19 cellular contexts compared by ENCODE assay signal in genomic region chr12:117903441-117903840, GRCh38.
DNase-seq lines count a peak whose midpoint lies in the region; ATAC-seq lines count a peak whose summit lies in the region.
"Had no signal": no experiment of that assay in that cellular context is flagged by ENCODE, and none has a peak within 500 bp of the region (broad histone marks: within the 10 kb centered on the region; RNA-seq: fewer than 3 reads in every experiment).

No MANE protein-coding gene starts in this region.

- ATAC-seq in GM21381 (IDR thresholded peaks at IDR 0.05; ENCODE audit: unreplicated experiment) = no peak

- peak; percentile 61 for DNase-seq in EL
- DNase-seq in NCI-H226 = peak; percentile 20
- no peak for DNase-seq in activated T-cell treated with anti-CD3 and anti-CD28 coated beads for 4 hours
- no peak for DNase-seq in NCI-H345 treated with DMSO at 0.1 percent for 48 hours (lab: John Stamatoyannopoulos, UW; ENCODE audit: unreplicated experiment)
- DNase-seq: 8988T; ACHN; BE2C; C1 segment of cervical spinal cord; CD4-positive, alpha-beta memory T cell; CD4-positive, CD25-positive, alpha-beta regulatory T cell; CD8-positive, alpha-beta memory T cell; COR-L47; DMS 273 treated with DMSO at 0.1 percent for 48 hours; DMS153; DMS53; DMS79; DND-41; GF-D8 had no signal

Comparison
In these comparisons a context has a peak if more than half of its experiments do, and no peak if none do; other contexts are left out.
1. DNase-seq: peak in EL (single experiment) and NCI-H226 (single experiment); none in activated T-cell treated with anti-CD3 and anti-CD28 coated beads for 4 hours (single experiment) and NCI-H345 treated with DMSO at 0.1 percent for 48 hours (single experiment).